ENCODE assay signal across 8 cellular contexts in genomic region chr11:94544582-94544831, GRCh38. TPM values are rescaled to one million over a fixed set of nuclear protein-coding genes. Genes with fewer than 3 reads are reported as not detected.
DNase-seq lines count a peak whose midpoint lies in the region; ATAC-seq and TF ChIP-seq lines count a peak whose summit lies in the region.

No MANE protein-coding gene starts in this region.

- H3K9ac ChIP-seq in endocrine pancreas (ENCODE audit: control insufficient read depth, insufficient read depth, low read length): peak overlapping the region; percentile 73

- peak overlapping the region; percentile 49 for H3K4me3 ChIP-seq in LNCaP clone FGC (ENCODE audit: low read depth, low read length)
- no peak overlapping the region for H3K4me3 ChIP-seq in endocrine pancreas (ENCODE audit: control insufficient read depth, insufficient read depth, low read length)
- peak overlapping the region; percentile 87 for H3K4me3 ChIP-seq in osteoblast (ENCODE audit: insufficient read depth, low read length)

- no peak for ATAC-seq in HG02884 (IDR thresholded peaks at IDR 0.05; ENCODE audit: unreplicated experiment)

- no peaks in the 10 kb centered on the region for H3K9me3 Mint-ChIP-seq in activated T-cell treated with anti-CD3 and anti-CD28 coated beads, Interleukin-2, amount 50 U/mL, for 24 hours

- H3K4me2 ChIP-seq in osteoblast (ENCODE audit: insufficient read depth, low read length): peak overlapping the region; percentile 85

- no peak for DNase-seq in activated T-cell treated with anti-CD3 and anti-CD28 coated beads, Interleukin-2, amount 50 U/mL, for 24 hours
- DNase-seq in activated T-cell treated with anti-CD3 and anti-CD28 coated beads, Interleukin-2, amount 50 U/mL, for 48 hours: no peak
- no peak for DNase-seq in LNCaP clone FGC (ENCODE audit: low read depth)
- peak; percentile 85 for DNase-seq in osteoblast (ENCODE audit: insufficient read length, low spot score, missing footprints)
- no peak for DNase-seq in activated gamma-delta T cell (lab: John Stamatoyannopoulos, UW)
- DNase-seq in globus pallidus (ENCODE audit: low spot score): no peak

- H3K4me1 Mint-ChIP-seq in activated T-cell treated with anti-CD3 and anti-CD28 coated beads, Interleukin-2, amount 50 U/mL, for 24 hours (ENCODE audit: low read depth): peaks cover 50% of the 10 kb centered on the region

- no peak overlapping the region for H3K27ac Mint-ChIP-seq in activated T-cell treated with anti-CD3 and anti-CD28 coated beads, Interleukin-2, amount 50 U/mL, for 24 hours

- peak overlapping the region; percentile 87 for H3K27ac ChIP-seq in osteoblast (ENCODE audit: low read depth, low read length)

- TF ChIP-seq CTCF in LNCaP clone FGC (IDR thresholded peaks at IDR 0.05; ENCODE audit: control insufficient read depth, extremely low read depth, insufficient read depth) (no peak), osteoblast (IDR thresholded peaks at IDR 0.05; ENCODE audit: extremely low read depth, low read depth, low read length) (no peak)

- peaks cover 28% of the 10 kb centered on the region for H3K36me3 Mint-ChIP-seq in activated T-cell treated with anti-CD3 and anti-CD28 coated beads, Interleukin-2, amount 50 U/mL, for 24 hours (ENCODE audit: low read depth)

- H2AFZ ChIP-seq in osteoblast (ENCODE audit: low read length): peak overlapping the region; percentile 95

- H3K4me3 Mint-ChIP-seq in activated T-cell treated with anti-CD3 and anti-CD28 coated beads, Interleukin-2, amount 50 U/mL, for 24 hours: peak overlapping the region; percentile 77

- H4K20me1 ChIP-seq in osteoblast (ENCODE audit: insufficient read depth, low read length): peaks cover 31% of the 10 kb centered on the region

- H3K9me3 ChIP-seq in endocrine pancreas (ENCODE audit: control insufficient read depth, low read length) (no peaks in the 10 kb centered on the region), osteoblast (ENCODE audit: low read depth, low read length) (no peaks in the 10 kb centered on the region)

- H3K27me3 Mint-ChIP-seq in activated T-cell treated with anti-CD3 and anti-CD28 coated beads, Interleukin-2, amount 50 U/mL, for 24 hours: no peaks in the 10 kb centered on the region

- no peaks in the 10 kb centered on the region for H3K27me3 ChIP-seq in endocrine pancreas (ENCODE audit: control insufficient read depth, insufficient read depth, low read length)
- H3K27me3 ChIP-seq in osteoblast (ENCODE audit: insufficient read depth, low read length): no peaks in the 10 kb centered on the region

- peaks cover 14% of the 10 kb centered on the region for H3K4me1 ChIP-seq in endocrine pancreas (ENCODE audit: control insufficient read depth, insufficient read depth, low read length)
- peaks cover 24% of the 10 kb centered on the region for H3K4me1 ChIP-seq in osteoblast (ENCODE audit: insufficient read depth, low read length)

- H3K36me3 ChIP-seq in endocrine pancreas (ENCODE audit: control insufficient read depth, insufficient read depth, low read length) (no peaks in the 10 kb centered on the region), osteoblast (ENCODE audit: insufficient read depth, low read length) (no peaks in the 10 kb centered on the region)

- H3K79me2 ChIP-seq in osteoblast (ENCODE audit: insufficient read depth, low read length): peaks cover 45% of the 10 kb centered on the region

RNA-seq across cellular contexts. Expression of gene FUT4, which starts 0.8 kb away (rescaled TPM):
- 5.6 and 7.2 TPM in 2 replicates for total RNA-seq in osteoblast

RNA-seq across cellular contexts. Expression of gene PIWIL4, which starts 22.7 kb away (rescaled TPM):
- total RNA-seq in osteoblast: 1.8 and 2.1 TPM in 2 replicates

RNA-seq across cellular contexts. Expression of gene C11orf97, which starts 32.2 kb away (rescaled TPM):
- total RNA-seq in osteoblast: not detected in 2 replicates

RNA-seq across cellular contexts. Expression of gene ANKRD49, which starts 50.7 kb away (rescaled TPM):
- 13.0 and 14.1 TPM in 2 replicates for total RNA-seq in osteoblast

RNA-seq across cellular contexts. Expression of gene MRE11, which starts 50.9 kb away (rescaled TPM):
- 10.1 and 15.0 TPM in 2 replicates for total RNA-seq in osteoblast
